9 cellular contexts compared by ENCODE assay signal in genomic region chr3:17894434-17895060, GRCh38.
A peak's percentile ranks its signal among the peaks of the same experiment; 100 is the strongest.
DNase-seq lines count a peak whose midpoint lies in the region; ATAC-seq and TF ChIP-seq lines count a peak whose summit lies in the region.
"Had no signal": no experiment of that assay in that cellular context is flagged by ENCODE, and none has a peak within 500 bp of the region (broad histone marks: within the 10 kb centered on the region; RNA-seq: fewer than 3 reads in every experiment).

No MANE protein-coding gene starts in this region.

- H3K36me3 ChIP-seq in KMS-11 (ENCODE audit: insufficient read depth) (no peaks in the 10 kb centered on the region), WERI-Rb-1 (no peaks in the 10 kb centered on the region)
- H3K36me3 ChIP-seq: SJSA1 had no signal

- DNase-seq in CD1c-positive myeloid dendritic cell (ENCODE audit: extremely low spot score) (peak; percentile 57), WERI-Rb-1 (peak; percentile 66), foreskin fibroblast (peak; percentile 21 to 73)
- peak; percentile 7 to 22 for DNase-seq in stimulated activated CD4-positive, alpha-beta T cell treated with anti-CD3 and anti-CD28 coated beads, Interleukin-4, amount 100 ng/mL, for 48 hours (ENCODE audit: low read depth in 2 of 2)
- no peak for DNase-seq in effector CD4-positive, alpha-beta T cell

- H2AFZ ChIP-seq in KMS-11 (ENCODE audit: low read depth), result no peak overlapping the region

- H3K9me3 ChIP-seq in WERI-Rb-1 (ENCODE audit: severe bottlenecking), result no peaks in the 10 kb centered on the region
- H3K9me3 ChIP-seq: SJSA1 had no signal

- H4K20me1 ChIP-seq in KMS-11 (ENCODE audit: insufficient read depth), result no peaks in the 10 kb centered on the region

- no peak overlapping the region for H3K9ac ChIP-seq in KMS-11

- H3K27ac ChIP-seq in KMS-11 (no peak overlapping the region), WERI-Rb-1 (no peak overlapping the region)
- H3K27ac ChIP-seq: SJSA1 had no signal

- no peaks in the 10 kb centered on the region for H3K4me1 ChIP-seq in KMS-11 (ENCODE audit: low read depth, poor library complexity, severe bottlenecking)
- H3K4me1 ChIP-seq: SJSA1 had no signal

- H3K4me3 ChIP-seq in KMS-11 (IDR thresholded peaks at IDR 0.05; ENCODE audit: insufficient read depth, low read depth, low read length) (no peak overlapping the region), WERI-Rb-1 (ENCODE audit: low read depth, low read length) (no peak overlapping the region), foreskin fibroblast (ENCODE audit: low read depth in 1 of 2, low read length in 2 of 2) (no peak overlapping the region)
- H3K4me3 ChIP-seq: SJSA1 had no signal

- TF ChIP-seq CTCF in KMS-11 (conservative IDR thresholded peaks at IDR 0.05; ENCODE audit: low read depth, low read length) (peak; percentile 43; the same call in 1 of the 2 replicates), WERI-Rb-1 (IDR thresholded peaks at IDR 0.05; ENCODE audit: low read depth, low read length) (peak; percentile 66), foreskin fibroblast (IDR thresholded peaks at IDR 0.05; ENCODE audit: low read depth, low read length) (peak; percentile 40)

- peak; percentile 59 for ATAC-seq in GM19035 (IDR thresholded peaks at IDR 0.05; ENCODE audit: unreplicated experiment)
- ATAC-seq in HG02870 (IDR thresholded peaks at IDR 0.05; ENCODE audit: unreplicated experiment), result no peak

- H3K27me3 ChIP-seq in KMS-11 (ENCODE audit: insufficient read depth, low read depth), result no peaks in the 10 kb centered on the region
- no peaks in the 10 kb centered on the region for H3K27me3 ChIP-seq in WERI-Rb-1 (ENCODE audit: insufficient read depth, low read depth, severe bottlenecking)
- H3K27me3 ChIP-seq: SJSA1 had no signal

- H3K4me2 ChIP-seq in KMS-11, result no peak overlapping the region

- no peaks in the 10 kb centered on the region for H3K79me2 ChIP-seq in KMS-11 (ENCODE audit: insufficient read depth, low read depth)
